Comparison of ENCODE assay signal across 11 cellular contexts in genomic region chr2:152415231-152415642, GRCh38.
DNase-seq lines count a peak whose midpoint lies in the region; ATAC-seq and TF ChIP-seq lines count a peak whose summit lies in the region.
"Had no signal": no experiment of that assay in that cellular context is flagged by ENCODE, and none has a peak within 500 bp of the region (broad histone marks: within the 10 kb centered on the region; RNA-seq: fewer than 3 reads in every experiment).

No MANE protein-coding gene starts in this region.

- H3K4me3 ChIP-seq in GM06990 (replicated peaks; ENCODE audit: low read depth, low read length) (no peak overlapping the region), mammary epithelial cell (replicated peaks in 1 of 3; ENCODE audit: insufficient read depth in 1 of 3, low read depth in 2 of 3, low read length in 3 of 3) (no peak overlapping the region), gastrocnemius medialis (no peak overlapping the region)

- TF ChIP-seq CTCF in GM06990 (IDR thresholded peaks at IDR 0.05; ENCODE audit: insufficient read depth, low read length, poor library complexity, severe bottlenecking), result no peak
- TF ChIP-seq CTCF in mammary epithelial cell (conservative IDR thresholded peaks at IDR 0.05 in 1 of 2, IDR thresholded peaks at IDR 0.05 in 1 of 2; ENCODE audit: extremely low read depth in 1 of 2, insufficient read depth in 1 of 2, low read depth in 1 of 2, low read length in 2 of 2), result no peak
- no peak for TF ChIP-seq CTCF in gastrocnemius medialis (IDR thresholded peaks at IDR 0.05 in 4 of 5, conservative IDR thresholded peaks at IDR 0.05 in 1 of 5)

- peak overlapping the region; percentile 2 for H3K4me2 ChIP-seq in mammary epithelial cell (ENCODE audit: insufficient read depth, low read depth, low read length)

- peaks cover 94% of the 10 kb centered on the region for H3K79me2 ChIP-seq in mammary epithelial cell (ENCODE audit: insufficient read depth, low read length)

- in situ Hi-C loops in mammary epithelial cell (cut with MboI; ENCODE audit: low sequenced_read_pairs in 2 of 2), result loop anchor here (10.0 to 25.0 kb wide), 2 partner anchors 220 to 228 kb away; partner anchors contain the start of gene STAM2 (in 1 of the 2)
- in situ Hi-C loops in gastrocnemius medialis (cut with MboI; ENCODE audit: low sequenced_read_pairs in 4 of 4), result loop anchor here in 1 of 4 donors (10.0 kb wide), 1 partner anchor 80 kb away; the partner anchor contains the start of gene FMNL2

- ATAC-seq in gastrocnemius medialis (peak in 1 of 2 donors; percentile 10), HG02840 (IDR thresholded peaks at IDR 0.05; ENCODE audit: low FRiP score, unreplicated experiment) (no peak), GM19467 (IDR thresholded peaks at IDR 0.05; ENCODE audit: unreplicated experiment) (no peak)

- H3K27ac ChIP-seq in mammary epithelial cell (ENCODE audit: insufficient read depth, low read depth, low read length) (no peak overlapping the region), gastrocnemius medialis (peak overlapping the region; percentile 18 to 54 (median 48))

- dilution Hi-C loops in mammary epithelial cell (cut with HindIII; ENCODE audit: low sequenced_read_pairs), result no loop called here

- H3K4me1 ChIP-seq in mammary epithelial cell (ENCODE audit: insufficient read depth, low read length), result peaks cover 50% of the 10 kb centered on the region
- H3K4me1 ChIP-seq in gastrocnemius medialis, result peaks cover 60 to 63% of the 10 kb centered on the region in 2 donors

- BruUV-seq in mammary epithelial cell (replicated peaks; lab: Mats Ljungman, UMichigan), result no TSS peak

- H3K27me3 ChIP-seq in GM06990 (replicated peaks; ENCODE audit: control insufficient read depth, insufficient read depth, low read length) (no peaks in the 10 kb centered on the region), mammary epithelial cell (ENCODE audit: insufficient read depth, low read length) (no peaks in the 10 kb centered on the region), gastrocnemius medialis (no peaks in the 10 kb centered on the region)

- CTCF ChIA-PET in mammary epithelial cell (lab: Charles Lee; ENCODE audit: low non-redundant PET), result no interaction called here

- no peak overlapping the region for H3K9ac ChIP-seq in mammary epithelial cell (ENCODE audit: insufficient read depth, low read length)

- no peaks in the 10 kb centered on the region for H4K20me1 ChIP-seq in mammary epithelial cell (ENCODE audit: insufficient read depth, low read length)

- no peak for TF ChIP-seq POLR2A in gastrocnemius medialis (IDR thresholded peaks at IDR 0.05)

- intact Hi-C loops in mammary epithelial cell (cut with micrococcal nuclease), result loop anchor here (5.0 kb wide), 1 partner anchor 223 kb away; no protein-coding TSS in a partner anchor
- intact Hi-C loops in gastrocnemius medialis (cut with DNase I; ENCODE audit: low total_unique reads), result loop anchor here (5.0 kb wide), 1 partner anchor 223 kb away; no protein-coding TSS in a partner anchor

- H3K36me3 ChIP-seq in GM06990 (ENCODE audit: control insufficient read depth, insufficient read depth, low read length), result no peaks in the 10 kb centered on the region
- no peaks in the 10 kb centered on the region for H3K36me3 ChIP-seq in mammary epithelial cell (ENCODE audit: insufficient read depth, low read length)
- H3K36me3 ChIP-seq in gastrocnemius medialis, result no peaks in the 10 kb centered on the region

- no peaks in the 10 kb centered on the region for H3K9me3 ChIP-seq in mammary epithelial cell (replicated peaks; ENCODE audit: insufficient read depth, low read length)
- H3K9me3 ChIP-seq in gastrocnemius medialis, result no peaks in the 10 kb centered on the region

- DNase-seq in GM06990 (ENCODE audit: extremely low read depth, insufficient read length), result peak; percentile 35
- DNase-seq in LHCN-M2 (ENCODE audit: low read depth), result peak; percentile 20
- peak; percentile 69 for DNase-seq in mammary epithelial cell
- DNase-seq in gastrocnemius medialis, result no peak
- no peak for DNase-seq in foreskin melanocyte
- no peak for DNase-seq in middle frontal gyrus (ENCODE audit: extremely low spot score, low spot score)
- DNase-seq: kidney glomerular epithelial cell, right cardiac atrium, SHP77 treated with DMSO at 0.1 percent for 48 hours had no signal

- no peak overlapping the region for H2AFZ ChIP-seq in mammary epithelial cell (ENCODE audit: low read depth, low read length)

- 5% methylated on average over 2 of the region's 3 CpGs for WGBS in mammary epithelial cell (ENCODE audit: low coverage, missing lambda C conversion rate)

Comparison
In these comparisons a context has a peak if more than half of its experiments do, and no peak if none do; other contexts are left out.
1. DNase-seq: peak in GM06990 (single experiment), LHCN-M2 (single experiment) and mammary epithelial cell (single experiment); none in gastrocnemius medialis (0 of 2), foreskin melanocyte (single experiment) and middle frontal gyrus (single experiment).